6 cellular contexts compared by ENCODE assay signal in genomic region chr20:45569650-45570049, GRCh38. TPM values are rescaled to one million over a fixed set of nuclear protein-coding genes. Genes with fewer than 3 reads are reported as not detected.
"Had no signal": no experiment of that assay in that cellular context is flagged by ENCODE, and none has a peak within 500 bp of the region (broad histone marks: within the 10 kb centered on the region; RNA-seq: fewer than 3 reads in every experiment).

No MANE protein-coding gene starts in this region.

RNA-seq across cellular contexts. Expression of gene WFDC8, which starts 9.4 kb away (rescaled TPM):
- total RNA-seq: GM23248, GM23338, H4, H7, H9, HFFc6 had no signal
- polyA plus RNA-seq: GM23248 had no signal

RNA-seq across cellular contexts. Expression of gene EPPIN, which starts 22.4 kb away (rescaled TPM):
- total RNA-seq: GM23248, GM23338, H4, H9, HFFc6 had no signal
- polyA plus RNA-seq: GM23248 had no signal

RNA-seq across cellular contexts. Expression of gene WFDC6, which starts 30.4 kb away (rescaled TPM):
- total RNA-seq: GM23248, GM23338, H4, H7, H9, HFFc6 had no signal
- polyA plus RNA-seq: GM23248, GM23338 had no signal

RNA-seq across cellular contexts. Expression of gene SPINT3, which starts 54.2 kb away (rescaled TPM):
- total RNA-seq: GM23248, GM23338, H4, H7, H9, HFFc6 had no signal
- polyA plus RNA-seq: GM23248, GM23338 had no signal

RNA-seq across cellular contexts. Expression of gene WFDC10A, which starts 59.9 kb away (rescaled TPM):
- total RNA-seq: GM23248, GM23338, H4, H7, H9, HFFc6 had no signal
- polyA plus RNA-seq: GM23248, GM23338 had no signal
